In genomic region chr7:24401628-24402593, GRCh38 we compare ENCODE assay signal across 8 cellular contexts.
DNase-seq lines count a peak whose midpoint lies in the region; ATAC-seq and TF ChIP-seq lines count a peak whose summit lies in the region.

No MANE protein-coding gene starts in this region.

- POLR2A ChIA-PET in BJ (lab: Charles Lee): no interaction called here
- POLR2A ChIA-PET in naive thymus-derived CD4-positive, alpha-beta T cell (lab: Charles Lee): no interaction called here

- H3K4me3 ChIP-seq in BJ (ENCODE audit: low read depth, low read length) (peak overlapping the region; percentile 23; the same call in 1 of the 2 replicates), sigmoid colon (no peak overlapping the region)
- no peak overlapping the region for H3K4me3 ChIP-seq in naive thymus-derived CD4-positive, alpha-beta T cell (ENCODE audit: low read length)

- H3K36me3 Mint-ChIP-seq in naive thymus-derived CD4-positive, alpha-beta T cell: no peaks in the 10 kb centered on the region
- no peaks in the 10 kb centered on the region for H3K36me3 Mint-ChIP-seq in T-helper 17 cell (ENCODE audit: low read depth)

- no peaks in the 10 kb centered on the region for H3K9me3 ChIP-seq in naive thymus-derived CD4-positive, alpha-beta T cell (ENCODE audit: control insufficient read depth in 2 of 3, low read length in 3 of 3)
- H3K9me3 ChIP-seq in sigmoid colon: no peaks in the 10 kb centered on the region
- no peaks in the 10 kb centered on the region for H3K9me3 ChIP-seq in T-helper 17 cell (ENCODE audit: control insufficient read depth, low read length, poor library complexity, severe bottlenecking)

- H3K9me3 Mint-ChIP-seq in naive thymus-derived CD4-positive, alpha-beta T cell: no peaks in the 10 kb centered on the region

- H3K4me1 ChIP-seq in naive thymus-derived CD4-positive, alpha-beta T cell (ENCODE audit: control insufficient read depth in 2 of 2, insufficient read depth in 2 of 2, low read length in 2 of 2): peaks cover 0 to 3% of the 10 kb centered on the region in 2 donors
- no peaks in the 10 kb centered on the region for H3K4me1 ChIP-seq in sigmoid colon

- intact Hi-C loops in naive thymus-derived CD4-positive, alpha-beta T cell (cut with micrococcal nuclease): loop anchor here (1.0 to 10.0 kb wide), 3 partner anchors 186 to 827 kb away; no protein-coding TSS in a partner anchor
- intact Hi-C loops in sigmoid colon (cut with DNase I): loop anchor here (5.0 kb wide), 1 partner anchor 265 kb away; no protein-coding TSS in a partner anchor

- no peak overlapping the region for H3K27ac Mint-ChIP-seq in naive thymus-derived CD4-positive, alpha-beta T cell
- no peak overlapping the region for H3K27ac Mint-ChIP-seq in T-helper 17 cell

- TF ChIP-seq POLR2A in sigmoid colon (IDR thresholded peaks at IDR 0.05): no peak

- TF ChIP-seq CTCF in BJ (IDR thresholded peaks at IDR 0.05; ENCODE audit: insufficient read depth, low read depth, low read length) (peak; percentile 58), sigmoid colon (IDR thresholded peaks at IDR 0.05) (peak in 1 of 4 experiments; percentile 15)

- no peak for DNase-seq in BJ (ENCODE audit: low read depth)
- DNase-seq in NCI-H1417 (lab: John Stamatoyannopoulos, UW): peak; percentile 14 to 62 (median 36)
- peak; percentile 7 for DNase-seq in cerebellar cortex (ENCODE audit: low spot score)
- DNase-seq in naive thymus-derived CD4-positive, alpha-beta T cell: peak in 5 of 9 donors; percentile 20 to 35 (median 27)
- no peak for DNase-seq in sigmoid colon
- DNase-seq in T-helper 17 cell: no peak
- no peak for DNase-seq in AG20443 (ENCODE audit: low spot score)

- peaks cover 0 to 12% (median 10%) of the 10 kb centered on the region in 7 donors for H3K4me1 Mint-ChIP-seq in naive thymus-derived CD4-positive, alpha-beta T cell
- peaks cover 10% of the 10 kb centered on the region for H3K4me1 Mint-ChIP-seq in T-helper 17 cell

- H3K27me3 Mint-ChIP-seq in naive thymus-derived CD4-positive, alpha-beta T cell: peaks cover 0 to 11% (median 0%) of the 10 kb centered on the region in 5 donors
- H3K27me3 Mint-ChIP-seq in T-helper 17 cell: peaks cover 30% of the 10 kb centered on the region

- H3K36me3 ChIP-seq in BJ (ENCODE audit: control insufficient read depth, insufficient read depth, low read length): no peaks in the 10 kb centered on the region
- no peaks in the 10 kb centered on the region for H3K36me3 ChIP-seq in naive thymus-derived CD4-positive, alpha-beta T cell (ENCODE audit: control insufficient read depth in 2 of 3, insufficient read depth in 3 of 3, low read length in 3 of 3)
- H3K36me3 ChIP-seq in sigmoid colon: no peaks in the 10 kb centered on the region

- ATAC-seq in GM18909 (IDR thresholded peaks at IDR 0.05; ENCODE audit: poor library complexity, unreplicated experiment) (peak; percentile 60), T-helper 17 cell (no peak)
- ATAC-seq in naive thymus-derived CD4-positive, alpha-beta T cell: no peak

- no peak overlapping the region for H3K27ac ChIP-seq in naive thymus-derived CD4-positive, alpha-beta T cell (ENCODE audit: low read depth, low read length)
- no peak overlapping the region for H3K27ac ChIP-seq in sigmoid colon

- H3K4me3 Mint-ChIP-seq in naive thymus-derived CD4-positive, alpha-beta T cell: peak overlapping the region in 2 of 10 donors; percentile 25 to 41
- H3K4me3 Mint-ChIP-seq in T-helper 17 cell: no peak overlapping the region

- TF ChIP-seq EP300 in sigmoid colon (IDR thresholded peaks at IDR 0.05): no peak

- CTCF ChIA-PET in BJ (lab: Yijun Ruan, JAX): interaction anchor here (1.2 kb wide), 1 partner anchor 8 kb away, joined by 5 read pairs; no protein-coding TSS in a partner anchor
- CTCF ChIA-PET in naive thymus-derived CD4-positive, alpha-beta T cell (lab: Charles Lee): interaction anchor here (1.0 kb wide), 1 partner anchor 186 kb away, joined by 5 read pairs; no protein-coding TSS in a partner anchor

- WGBS in sigmoid colon, 2 donors: 47 to 50% methylated on average over 13 to 14 of the region's 15 CpGs

- H3K27me3 ChIP-seq in BJ (ENCODE audit: control insufficient read depth, insufficient read depth, low read length): no peaks in the 10 kb centered on the region; the same call in 1 of the 2 replicates
- H3K27me3 ChIP-seq in naive thymus-derived CD4-positive, alpha-beta T cell (ENCODE audit: control insufficient read depth in 2 of 2, insufficient read depth in 2 of 2, low read length in 2 of 2): no peaks in the 10 kb centered on the region
- no peaks in the 10 kb centered on the region for H3K27me3 ChIP-seq in sigmoid colon

Comparison
In these comparisons a context has a peak if more than half of its experiments do, and no peak if none do; other contexts are left out.
1. DNase-seq: peak in NCI-H1417 (3 of 3), cerebellar cortex (single experiment) and naive thymus-derived CD4-positive, alpha-beta T cell (5 of 9); none in BJ (single experiment), sigmoid colon (single experiment), T-helper 17 cell (0 of 3) and AG20443 (single experiment).